27 cellular contexts compared by ENCODE assay signal in the genomic region with DNA sequence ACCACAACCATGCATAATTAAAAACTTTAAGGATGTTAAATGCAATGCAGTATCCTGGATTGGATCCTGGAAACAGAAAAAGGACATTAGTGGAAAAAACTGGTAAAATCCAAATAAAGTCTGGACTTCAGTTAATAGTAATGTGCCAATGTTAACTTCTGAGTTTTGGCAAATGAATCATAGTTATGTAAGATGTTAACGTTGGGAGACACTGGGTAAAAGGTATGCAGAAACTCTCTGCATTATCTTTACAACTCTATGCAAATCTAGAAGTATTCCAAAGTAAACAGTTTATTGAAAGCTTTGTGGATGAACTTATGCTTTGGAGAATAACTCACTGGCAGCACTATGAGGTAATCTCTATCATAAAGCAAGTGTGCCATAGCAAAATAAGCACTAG.
"Had no signal": no experiment of that assay in that cellular context is flagged by ENCODE, and none has a peak within 500 bp of the region (broad histone marks: within the 10 kb centered on the region; RNA-seq: fewer than 3 reads in every experiment).

No MANE protein-coding gene starts in this region.

- H3K36me3 ChIP-seq: brain microvascular endothelial cell, neutrophil, sigmoid colon, spleen, tibial artery had no signal

- H3K4me3 Mint-ChIP-seq: activated CD4-positive, alpha-beta memory T cell treated with anti-CD3 and anti-CD28 coated beads for 36 hours; activated CD4-positive, alpha-beta T cell treated with anti-CD3 and anti-CD28 coated beads for 36 hours; activated naive CD8-positive, alpha-beta T cell; activated T-helper 1 cell treated with anti-CD3 and anti-CD28 coated beads, Interleukin-12 subunit alpha, Interleukin-12 subunit beta, Interleukin-2, Interleukin-4 antibody, amounts not matched to agents 30 ng/mL and 10 ng/mL and 1 ng/mL, durations not matched to agents 14 hours and 24 hours and 36 hours; memory B cell; natural killer cell; stimulated activated naive B cell treated with anti-CD40 and anti-IgM and Interleukin-4, amounts not matched to agents 10 μg/mL and 1 μg/mL and 100 μg/mL, for 72 hours; T-cell; WTC11 had no signal

- DNase-seq: activated CD4-positive, alpha-beta memory T cell treated with anti-CD3 and anti-CD28 coated beads for 36 hours; activated CD4-positive, alpha-beta T cell treated with anti-CD3 and anti-CD28 coated beads for 36 hours; activated gamma-delta T cell treated with Interleukin-2 at 50 U/mL for 16 hours; activated T-cell treated with anti-CD3 and anti-CD28 coated beads for 4 hours; amygdala; brain microvascular endothelial cell; cerebellar nuclear complex; effector CD8-positive, alpha-beta T cell; foreskin keratinocyte; hypothalamus; kidney; left ventricle myocardium superior; natural killer cell; sigmoid colon; spleen; stimulated activated CD4-positive, alpha-beta T cell treated with anti-CD3 and anti-CD28 coated beads, Interleukin-4, amount 100 ng/mL, for 4 hours; stimulated activated naive B cell treated with anti-CD40 and anti-IgM and Interleukin-4, amounts not matched to agents 10 μg/mL and 1 μg/mL and 100 μg/mL, for 72 hours; substantia nigra; T-cell; tibial artery had no signal

- H3K4me1 Mint-ChIP-seq: activated CD4-positive, alpha-beta T cell treated with anti-CD3 and anti-CD28 coated beads for 36 hours; memory B cell; natural killer cell; stimulated activated naive B cell treated with anti-CD40 and anti-IgM and Interleukin-4, amounts not matched to agents 10 μg/mL and 1 μg/mL and 100 μg/mL, for 72 hours; T-cell had no signal

- H3K27ac ChIP-seq: brain microvascular endothelial cell, foreskin keratinocyte, neutrophil, parathyroid adenoma, sigmoid colon, spleen, tibial artery had no signal

- H3K27ac Mint-ChIP-seq: activated CD4-positive, alpha-beta memory T cell treated with anti-CD3 and anti-CD28 coated beads for 36 hours; activated CD4-positive, alpha-beta T cell treated with anti-CD3 and anti-CD28 coated beads for 36 hours; activated naive CD8-positive, alpha-beta T cell; activated T-helper 1 cell treated with anti-CD3 and anti-CD28 coated beads, Interleukin-12 subunit alpha, Interleukin-12 subunit beta, Interleukin-2, Interleukin-4 antibody, amounts not matched to agents 30 ng/mL and 10 ng/mL and 1 ng/mL, durations not matched to agents 14 hours and 24 hours and 36 hours; memory B cell; natural killer cell; stimulated activated naive B cell treated with anti-CD40 and anti-IgM and Interleukin-4, amounts not matched to agents 10 μg/mL and 1 μg/mL and 100 μg/mL, for 72 hours; T-cell; WTC11 had no signal

- H3K27me3 Mint-ChIP-seq: activated CD4-positive, alpha-beta memory T cell treated with anti-CD3 and anti-CD28 coated beads for 36 hours; activated naive CD8-positive, alpha-beta T cell; T-cell had no signal

- H3K27me3 ChIP-seq: brain microvascular endothelial cell, neutrophil, sigmoid colon, spleen, tibial artery had no signal

- H3K36me3 Mint-ChIP-seq: activated CD4-positive, alpha-beta memory T cell treated with anti-CD3 and anti-CD28 coated beads for 36 hours; activated naive CD8-positive, alpha-beta T cell; memory B cell; natural killer cell; stimulated activated naive B cell treated with anti-CD40 and anti-IgM and Interleukin-4, amounts not matched to agents 10 μg/mL and 1 μg/mL and 100 μg/mL, for 72 hours; T-cell; WTC11 had no signal

- H3K9me3 Mint-ChIP-seq: activated CD4-positive, alpha-beta memory T cell treated with anti-CD3 and anti-CD28 coated beads for 36 hours; activated T-helper 1 cell treated with anti-CD3 and anti-CD28 coated beads, Interleukin-12 subunit alpha, Interleukin-12 subunit beta, Interleukin-2, Interleukin-4 antibody, amounts not matched to agents 30 ng/mL and 10 ng/mL and 1 ng/mL, durations not matched to agents 14 hours and 24 hours and 36 hours; memory B cell; natural killer cell; stimulated activated naive B cell treated with anti-CD40 and anti-IgM and Interleukin-4, amounts not matched to agents 10 μg/mL and 1 μg/mL and 100 μg/mL, for 72 hours; T-cell; WTC11 had no signal

- H3K9me3 ChIP-seq: neutrophil, sigmoid colon, spleen, tibial artery had no signal

- H3K4me3 ChIP-seq: sigmoid colon, spleen, tibial artery had no signal

- ATAC-seq: activated CD4-positive, alpha-beta T cell treated with anti-CD3 and anti-CD28 coated beads for 36 hours; esophagus mucosa; foreskin keratinocyte; left ventricle myocardium superior; natural killer cell; stimulated activated naive B cell treated with anti-CD40 and anti-IgM and Interleukin-4, amounts not matched to agents 10 μg/mL and 1 μg/mL and 100 μg/mL, for 72 hours; T-cell; WTC11 had no signal

- H3K4me1 ChIP-seq: foreskin keratinocyte, parathyroid adenoma, spleen had no signal
